ENCODE assay signal across 8 cellular contexts in the genomic region with DNA sequence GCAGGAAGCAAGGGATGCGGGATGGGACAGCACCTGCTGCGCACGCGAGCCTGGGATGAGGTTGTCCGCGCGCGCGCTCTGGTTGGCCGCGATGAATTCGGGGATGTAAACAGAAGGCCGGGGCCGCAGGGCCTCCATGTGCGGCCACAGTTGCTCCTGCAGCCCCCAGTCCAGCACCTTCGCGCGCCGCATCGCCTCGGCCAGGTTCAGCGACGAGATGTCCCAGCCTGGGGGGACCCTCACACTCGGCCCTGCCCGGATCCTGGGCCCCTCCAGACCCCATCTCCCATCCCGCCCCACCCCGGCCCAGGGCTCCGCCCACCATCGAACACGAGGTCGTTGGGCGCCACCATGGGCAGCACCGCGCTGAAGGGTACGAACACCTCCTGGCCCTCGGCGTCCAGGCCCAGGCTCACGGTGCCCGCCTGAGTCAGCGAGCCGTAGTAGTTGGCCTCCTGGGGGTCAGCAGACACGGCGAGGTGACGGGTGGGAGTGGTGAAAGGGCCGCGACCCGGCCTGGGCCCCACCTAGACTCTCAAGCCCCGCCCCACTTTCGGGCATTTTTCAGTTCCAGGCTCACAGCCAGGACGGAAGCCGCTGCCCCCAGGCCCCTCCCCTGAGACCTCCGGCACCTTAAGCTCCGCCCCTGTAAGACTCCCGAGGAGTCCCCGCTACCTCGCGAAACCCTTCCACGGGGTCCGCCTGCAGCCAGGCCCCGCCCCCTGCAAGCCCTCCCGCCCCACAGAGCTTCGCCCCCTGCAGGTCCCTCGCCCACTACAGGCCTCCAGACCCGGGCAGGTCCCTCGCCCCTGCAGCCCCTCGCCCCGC. TPM values are rescaled to one million over a fixed set of nuclear protein-coding genes. Genes with fewer than 3 reads are reported as not detected.
DNase-seq lines count a peak whose midpoint lies in the region; ATAC-seq, FAIRE-seq and TF ChIP-seq lines count a peak whose summit lies in the region.

No MANE protein-coding gene starts in this region.

- 9 to 49% methylated on average over 7 to 12 of the region's 67 CpGs for WGBS in gastroesophageal sphincter (ENCODE audit: low coverage in 1 of 2), 2 donors
- 39 to 41% methylated on average over 55 to 67 of the region's 67 CpGs for WGBS in pancreas, 2 donors

- no peak for TF ChIP-seq POLR2A in gastroesophageal sphincter (IDR thresholded peaks at IDR 0.05)

- H3K4me1 ChIP-seq in RWPE2 (ENCODE audit: insufficient read depth, poor library complexity, severe bottlenecking) (peaks cover 15% of the 10 kb centered on the region), gastroesophageal sphincter (peaks cover 0 to 81% (median 29%) of the 10 kb centered on the region in 3 donors), pancreas (peaks cover 0 to 11% (median 0%) of the 10 kb centered on the region in 3 donors)

- H3K27ac ChIP-seq in RWPE2 (ENCODE audit: poor library complexity, severe bottlenecking) (peak overlapping the region; percentile 40), gastroesophageal sphincter (peak overlapping the region in 3 of 4 donors; percentile 83), pancreas (peak overlapping the region; percentile 51 to 79 (median 74))

- intact Hi-C loops in pancreas (cut with DNase I) = no loop called here

- FAIRE-seq in pancreas (lab: Jason Lieb, UNC) = no peak

- no peaks in the 10 kb centered on the region for H3K9me3 ChIP-seq in RWPE2 (ENCODE audit: severe bottlenecking)
- no peaks in the 10 kb centered on the region for H3K9me3 ChIP-seq in gastroesophageal sphincter
- no peaks in the 10 kb centered on the region for H3K9me3 ChIP-seq in pancreas

- no peaks in the 10 kb centered on the region for H3K36me3 ChIP-seq in RWPE2 (ENCODE audit: low read depth)
- H3K36me3 ChIP-seq in gastroesophageal sphincter = peaks cover 0 to 10% of the 10 kb centered on the region in 2 donors
- no peaks in the 10 kb centered on the region for H3K36me3 ChIP-seq in pancreas

- peak; percentile 94 for DNase-seq in 8988T
- peak; percentile 100 for DNase-seq in HuH-7.5 (ENCODE audit: low spot score)
- no peak for DNase-seq in RWPE2 (ENCODE audit: low spot score)
- peak; percentile 58 for DNase-seq in activated T-helper 9 cell treated with anti-CD3 and anti-CD28 coated beads, Interleukin-2, amount 50 U/mL, for 16 hours (ENCODE audit: low read depth)
- peak in 5 of 6 donors; percentile 65 to 90 (median 75) for DNase-seq in pancreas
- no peak for DNase-seq in A172 (ENCODE audit: low spot score)

- TF ChIP-seq EP300 in gastroesophageal sphincter (IDR thresholded peaks at IDR 0.05) = no peak

- peak; percentile 40 for ATAC-seq in GM18868 (IDR thresholded peaks at IDR 0.05; ENCODE audit: unreplicated experiment)
- peak; percentile 38 for ATAC-seq in RWPE2 (ENCODE audit: low read depth)
- ATAC-seq in gastroesophageal sphincter = peak; percentile 40
- ATAC-seq in pancreas = peak; percentile 30 to 54 (median 47)

- peak overlapping the region; percentile 45 for H3K4me3 ChIP-seq in RWPE2 (ENCODE audit: severe bottlenecking)
- peak overlapping the region; percentile 19 to 61 for H3K4me3 ChIP-seq in gastroesophageal sphincter
- peak overlapping the region in 2 of 4 donors; percentile 44 to 57 for H3K4me3 ChIP-seq in pancreas

- no peaks in the 10 kb centered on the region for H3K27me3 ChIP-seq in RWPE2 (ENCODE audit: insufficient read depth, poor library complexity, severe bottlenecking)
- H3K27me3 ChIP-seq in gastroesophageal sphincter = no peaks in the 10 kb centered on the region
- no peaks in the 10 kb centered on the region for H3K27me3 ChIP-seq in pancreas

- TF ChIP-seq CTCF in RWPE2 (IDR thresholded peaks at IDR 0.05; ENCODE audit: poor library complexity, severe bottlenecking) (no peak), gastroesophageal sphincter (IDR thresholded peaks at IDR 0.05) (peak in 1 of 4 experiments; percentile 26), pancreas (IDR thresholded peaks at IDR 0.05) (no peak)

RNA-seq across cellular contexts. Expression of a gene that starts 1.1 kb away (rescaled TPM):
- total RNA-seq in gastroesophageal sphincter (10 to 100 TPM; 15.2 to 31.6 (median 19.8) TPM), pancreas (10 to 100 TPM; 26.1 to 58.4 (median 44.7) TPM)
- polyA plus RNA-seq in pancreas = 100 to 1,000 TPM; 187 to 309 TPM
- total RNA-seq in A172 (2014; rRNA removed; shearing (Covaris generic)) = 0.72 and 0.98 TPM in 2 replicates

RNA-seq across cellular contexts. Expression of a gene that starts 17.7 kb away (rescaled TPM):
- total RNA-seq in gastroesophageal sphincter (10 to 100 TPM; 58.4 to 76.2 (median 61.3) TPM), pancreas (10 to 100 TPM; 20.5 to 33.8 (median 23.7) TPM)
- 100 to 1,000 TPM in 1 of 2 donors, 10 to 100 TPM in 1; 77.5 to 116 TPM for polyA plus RNA-seq in pancreas
- total RNA-seq in A172 (2014; rRNA removed; shearing (Covaris generic)) = 88.7 and 127 TPM in 2 replicates

RNA-seq across cellular contexts. Expression of a gene that starts 39.4 kb away (rescaled TPM):
- total RNA-seq in gastroesophageal sphincter (10 to 100 TPM in 1 of 4 donors, 1 to 10 TPM in 3; 1.9 to 19.0 (median 4.8) TPM), pancreas (1 to 10 TPM in 3 of 6 donors, under 1 TPM in 3; 0.14 to 6.1 (median 1.2) TPM)
- 1 to 10 TPM in 1 of 2 donors, under 1 TPM in 1; 0.85 to 1.0 TPM for polyA plus RNA-seq in pancreas
- total RNA-seq in A172 (2014; rRNA removed; shearing (Covaris generic)) = 0.07 TPM in 1 of 2 replicates, not detected in the other

RNA-seq across cellular contexts. Expression of a gene that starts 50.9 kb away (rescaled TPM):
- total RNA-seq in gastroesophageal sphincter (1 to 10 TPM in 3 of 4 donors, under 1 TPM in 1; 0.62 to 3.7 (median 3.0) TPM), pancreas (100 to 1,000 TPM in 2 of 6 donors, 10 to 100 TPM in 4; 33.3 to 277 (median 43.5) TPM)
- polyA plus RNA-seq in pancreas = 10 to 100 TPM; 28.1 to 57.7 TPM
- total RNA-seq in A172 (2014; rRNA removed; shearing (Covaris generic)) = 89.8 and 93.9 TPM in 2 replicates

Comparison
In these comparisons a context has a peak if more than half of its experiments do, and no peak if none do; other contexts are left out.
1. DNase-seq: peak in 8988T (single experiment), HuH-7.5 (single experiment), activated T-helper 9 cell treated with anti-CD3 and anti-CD28 coated beads, Interleukin-2, amount 50 U/mL, for 16 hours (single experiment) and pancreas (5 of 6); none in RWPE2 (single experiment) and A172 (single experiment).
2. Peak in every context shown above with its lines, with median percentiles within 50 percentile points of each other: ATAC-seq and H3K27ac ChIP-seq.